Comparison of ENCODE assay signal across 8 cellular contexts in genomic region chr15:56734013-56734625, GRCh38. TPM values are rescaled to one million over a fixed set of nuclear protein-coding genes. Genes with fewer than 3 reads are reported as not detected.
A peak's percentile ranks its signal among the peaks of the same experiment; 100 is the strongest.
DNase-seq lines count a peak whose midpoint lies in the region; ATAC-seq, FAIRE-seq and TF ChIP-seq lines count a peak whose summit lies in the region.

No MANE protein-coding gene starts in this region.

- peaks cover 6% of the 10 kb centered on the region for H3K4me1 ChIP-seq in right cardiac atrium (ENCODE audit: control insufficient read depth, insufficient read depth, low read length)
- peaks cover 58% of the 10 kb centered on the region for H3K4me1 ChIP-seq in adipocyte (ENCODE audit: control insufficient read depth, insufficient read depth, low read length)
- H3K4me1 ChIP-seq in vagina: peaks cover 64% of the 10 kb centered on the region

- H3K4me3 ChIP-seq in right cardiac atrium (ENCODE audit: low read length) (peak overlapping the region; percentile 76), adipocyte (ENCODE audit: low read length) (peak overlapping the region; percentile 84), vagina (peak overlapping the region; percentile 61 to 86)

- TF ChIP-seq POLR2A in vagina (IDR thresholded peaks at IDR 0.05) (no peak), GM12891 (IDR thresholded peaks at IDR 0.05; ENCODE audit: low read depth, low read length) (no peak)

- peak overlapping the region; percentile 92 for H3K9ac ChIP-seq in adipocyte (ENCODE audit: low read length)

- WGBS in right cardiac atrium: 90% methylated on average over 9 of the region's 9 CpGs

- DNase-seq in right cardiac atrium (no peak), cardiac septum (ENCODE audit: low spot score) (no peak), adipocyte (ENCODE audit: low read depth) (no peak), memory B cell (ENCODE audit: low spot score in 2 of 2) (peak in 1 of 2 donors; percentile 25), vagina (ENCODE audit: extremely low spot score in 2 of 2) (no peak), GM12891 (ENCODE audit: insufficient read length, low spot score) (no peak)

- H3K27me3 ChIP-seq in right cardiac atrium (ENCODE audit: control insufficient read depth, insufficient read depth) (no peaks in the 10 kb centered on the region), adipocyte (replicated peaks; ENCODE audit: control insufficient read depth, insufficient read depth, low read length) (no peaks in the 10 kb centered on the region), vagina (no peaks in the 10 kb centered on the region)

- no peaks in the 10 kb centered on the region for H3K27me3 Mint-ChIP-seq in memory B cell

- H3K36me3 Mint-ChIP-seq in memory B cell: peaks cover 3% of the 10 kb centered on the region

- no peak for ATAC-seq in right cardiac atrium
- ATAC-seq in memory B cell (ENCODE audit: low read depth): no peak
- no peak for ATAC-seq in HG03108 (IDR thresholded peaks at IDR 0.05; ENCODE audit: unreplicated experiment)
- ATAC-seq in HG03571 (IDR thresholded peaks at IDR 0.05; ENCODE audit: unreplicated experiment): no peak

- no peak for FAIRE-seq in GM12891 (lab: Jason Lieb, UNC)

- H3K4me3 Mint-ChIP-seq in memory B cell: peak overlapping the region; percentile 9

- H3K36me3 ChIP-seq in adipocyte (ENCODE audit: control insufficient read depth, insufficient read depth, low read length, severe bottlenecking): no peaks in the 10 kb centered on the region
- H3K36me3 ChIP-seq in vagina: no peaks in the 10 kb centered on the region

- H3K27ac Mint-ChIP-seq in memory B cell: no peak overlapping the region

- H3K9me3 ChIP-seq in right cardiac atrium (ENCODE audit: control insufficient read depth, low read length) (no peaks in the 10 kb centered on the region), adipocyte (ENCODE audit: control insufficient read depth, low read length) (no peaks in the 10 kb centered on the region), vagina (no peaks in the 10 kb centered on the region)

- TF ChIP-seq CTCF in vagina (IDR thresholded peaks at IDR 0.05): no peak

- intact Hi-C loops in right cardiac atrium (cut with DNase I): loop anchor here in 1 of 4 donors (10.0 kb wide), 1 partner anchor 81 kb away; no protein-coding TSS in a partner anchor
- intact Hi-C loops in cardiac septum (cut with DNase I): loop anchor here (10.0 kb wide), 1 partner anchor 151 kb away; no protein-coding TSS in a partner anchor
- intact Hi-C loops in vagina (cut with DNase I): no loop called here

- no peak overlapping the region for H3K27ac ChIP-seq in right cardiac atrium (ENCODE audit: low read length)
- H3K27ac ChIP-seq in vagina: peak overlapping the region; percentile 95

- H3K9me3 Mint-ChIP-seq in memory B cell: peaks cover 2% of the 10 kb centered on the region

- peaks cover 20% of the 10 kb centered on the region for H3K4me1 Mint-ChIP-seq in memory B cell

TF ChIP-seq in GM12891, 5 proteins besides CTCF, POLR2A, EP300 and RAD21:
- no peak for TF ChIP-seq POU2F2 (IDR thresholded peaks at IDR 0.05; ENCODE audit: low read depth, low read length)
- no peak for TF ChIP-seq TAF1 (IDR thresholded peaks at IDR 0.05; ENCODE audit: low read depth, low read length)
- no peak for TF ChIP-seq SPI1 (IDR thresholded peaks at IDR 0.05; ENCODE audit: low read depth, low read length)
- no peak for TF ChIP-seq PAX5 (IDR thresholded peaks at IDR 0.05; ENCODE audit: insufficient read depth, low read length, severe bottlenecking)
- no peak for TF ChIP-seq POLR2AphosphoS5 (IDR thresholded peaks at IDR 0.05; ENCODE audit: low read depth, low read length)

RNA-seq across cellular contexts. Expression of gene ZNF280D, which starts 0.8 kb away (rescaled TPM):
- 10 to 100 TPM; 28.4 to 31.7 (median 30.8) TPM for total RNA-seq in right cardiac atrium
- 11.7 TPM for polyA plus RNA-seq in right cardiac atrium
- 34.7 TPM for total RNA-seq in cardiac septum
- total RNA-seq in vagina: 57.9 TPM
- 4.8 TPM for polyA plus RNA-seq in GM12891 (2012; ENCODE audit: low read depth, missing spikeins)
